Comparison of ENCODE assay signal across 10 cellular contexts in genomic region chr1:153613406-153613805, GRCh38. TPM values are rescaled to one million over a fixed set of nuclear protein-coding genes. Genes with fewer than 3 reads are reported as not detected.
DNase-seq lines count a peak whose midpoint lies in the region; ATAC-seq and TF ChIP-seq lines count a peak whose summit lies in the region.
"Had no signal": no experiment of that assay in that cellular context is flagged by ENCODE, and none has a peak within 500 bp of the region (broad histone marks: within the 10 kb centered on the region; RNA-seq: fewer than 3 reads in every experiment).

No MANE protein-coding gene starts in this region.

- no peak for ATAC-seq in IMR-90 (ENCODE audit: low read depth)
- no peak for ATAC-seq in HG02938 (IDR thresholded peaks at IDR 0.05; ENCODE audit: unreplicated experiment)
- ATAC-seq: stimulated activated memory B cell treated with anti-CD40 and anti-IgM and Interleukin-4, amounts not matched to agents 10 μg/mL and 1 μg/mL and 100 μg/mL, for 72 hours had no signal

- peak overlapping the region; percentile 42 for H2AK5ac ChIP-seq in IMR-90 (ENCODE audit: low read depth, low read length)
- no peak overlapping the region for H2AK5ac ChIP-seq in mesendoderm (ENCODE audit: low read length)

- peaks cover 2% of the 10 kb centered on the region; the same call in 1 of the 2 replicates for H3K36me3 ChIP-seq in IMR-90 (ENCODE audit: control insufficient read depth, insufficient read depth, low read length)
- no peaks in the 10 kb centered on the region for H3K36me3 ChIP-seq in duodenal mucosa (ENCODE audit: control insufficient read depth in 1 of 2, insufficient read depth in 2 of 2, low read length in 2 of 2)
- no peaks in the 10 kb centered on the region for H3K36me3 ChIP-seq in mesendoderm (ENCODE audit: control insufficient read depth, insufficient read depth, low read length)
- peaks cover 0 to 7% (median under 1%) of the 10 kb centered on the region in 5 donors for H3K36me3 ChIP-seq in subcutaneous abdominal adipose tissue (ENCODE audit: control insufficient read depth in 5 of 5, insufficient read depth in 5 of 5, low read length in 5 of 5)

- H3K9ac ChIP-seq in IMR-90 (ENCODE audit: low read depth, low read length) (peak overlapping the region; percentile 28; the same call in 1 of the 2 replicates), duodenal mucosa (ENCODE audit: low read depth in 1 of 2, low read length in 2 of 2) (peak overlapping the region; percentile 65 to 100), mesendoderm (ENCODE audit: low read length) (no peak overlapping the region), subcutaneous abdominal adipose tissue (ENCODE audit: low read length in 5 of 5) (peak overlapping the region in 3 of 5 donors; percentile 39 to 95 (median 91))

- H2BK20ac ChIP-seq in IMR-90 (ENCODE audit: low read depth, low read length), result peak overlapping the region; percentile 63

- DNase-seq in IMR-90, result no peak
- no peak for DNase-seq in mesendoderm
- no peak for DNase-seq in activated CD4-positive, CD25-positive, alpha-beta regulatory T cell (lab: John Stamatoyannopoulos, UW)
- DNase-seq in activated CD4-positive, alpha-beta T cell treated with anti-CD3 and anti-CD28 coated beads for 48 hours, result no peak
- DNase-seq in DMS53 (lab: John Stamatoyannopoulos, UW), result no peak
- DNase-seq: T1000 had no signal

- H3K27me3 ChIP-seq in IMR-90 (ENCODE audit: control insufficient read depth, insufficient read depth, low read length) (no peaks in the 10 kb centered on the region), duodenal mucosa (ENCODE audit: control insufficient read depth in 1 of 2, insufficient read depth in 2 of 2, low read length in 2 of 2) (no peaks in the 10 kb centered on the region), mesendoderm (ENCODE audit: insufficient read depth, low read length, poor library complexity) (no peaks in the 10 kb centered on the region), subcutaneous abdominal adipose tissue (ENCODE audit: control insufficient read depth in 5 of 5, insufficient read depth in 4 of 5, low read length in 5 of 5) (no peaks in the 10 kb centered on the region)

- intact Hi-C loops in IMR-90 (cut with micrococcal nuclease), result loop anchor here (2.0 kb wide), 1 partner anchor 41 kb away; no protein-coding TSS in a partner anchor

- H2AK9ac ChIP-seq in IMR-90 (replicated peaks; ENCODE audit: low read depth, low read length, poor library complexity), result peak overlapping the region; percentile 99

- H3K23ac ChIP-seq in IMR-90 (ENCODE audit: low read depth, low read length), result no peak overlapping the region
- no peak overlapping the region for H3K23ac ChIP-seq in mesendoderm (ENCODE audit: low read length)

- H3K4ac ChIP-seq in IMR-90 (ENCODE audit: low read depth, low read length), result peak overlapping the region; percentile 90
- H3K4ac ChIP-seq in mesendoderm (ENCODE audit: low read depth, low read length), result no peak overlapping the region

- in situ Hi-C loops in IMR-90 (cut with MboI; ENCODE audit: low sequenced_read_pairs), result no loop called here

- no peaks in the 10 kb centered on the region for H3K9me3 ChIP-seq in IMR-90 (ENCODE audit: control insufficient read depth, insufficient read depth, low read length)
- H3K9me3 ChIP-seq in duodenal mucosa (ENCODE audit: control insufficient read depth in 1 of 2, low read length in 2 of 2), result no peaks in the 10 kb centered on the region
- no peaks in the 10 kb centered on the region for H3K9me3 ChIP-seq in subcutaneous abdominal adipose tissue (ENCODE audit: control insufficient read depth in 5 of 5, low read length in 5 of 5)

- H3K4me3 ChIP-seq in IMR-90 (ENCODE audit: insufficient read depth, low read depth, low read length), result no peak overlapping the region
- H3K4me3 ChIP-seq in duodenal mucosa (ENCODE audit: low read depth in 1 of 2, low read length in 2 of 2), result peak overlapping the region; percentile 26 to 97
- H3K4me3 ChIP-seq in mesendoderm (ENCODE audit: low read length), result no peak overlapping the region
- H3K4me3 ChIP-seq in subcutaneous abdominal adipose tissue (ENCODE audit: low read depth in 1 of 5, low read length in 5 of 5), result peak overlapping the region in 3 of 5 donors; percentile 67 to 86 (median 75)

- H2BK15ac ChIP-seq in IMR-90 (ENCODE audit: low read depth, low read length) (peak overlapping the region; percentile 61; the same call in 2 of the 3 replicates), mesendoderm (replicated peaks; ENCODE audit: low read depth) (no peak overlapping the region)

- TF ChIP-seq POLR2A in IMR-90 (IDR thresholded peaks at IDR 0.05; ENCODE audit: low read depth, low read length), result no peak

- H2AFZ ChIP-seq in IMR-90 (replicated peaks; ENCODE audit: low read length, poor library complexity), result peak overlapping the region; percentile 72

- H3K9me1 ChIP-seq in IMR-90 (ENCODE audit: insufficient read depth, low read length), result peaks cover 11% of the 10 kb centered on the region

- H3K79me2 ChIP-seq in mesendoderm (ENCODE audit: control insufficient read depth, insufficient read depth, low read length), result no peaks in the 10 kb centered on the region

- peaks cover 8 to 42% of the 10 kb centered on the region in 2 experiments; a peak in 3 of 4 replicates for H3K79me1 ChIP-seq in IMR-90 (ENCODE audit: low read depth in 1 of 2, low read length in 2 of 2)
- no peaks in the 10 kb centered on the region for H3K79me1 ChIP-seq in mesendoderm (ENCODE audit: low read length)

- H3K18ac ChIP-seq in IMR-90 (ENCODE audit: low read depth, low read length) (no peak overlapping the region), mesendoderm (ENCODE audit: low read length) (no peak overlapping the region)

- H4K91ac ChIP-seq in IMR-90 (ENCODE audit: insufficient read depth, low read depth, low read length), result peak overlapping the region; percentile 73

- POLR2A ChIA-PET in IMR-90 (lab: Charles Lee; ENCODE audit: unreplicated experiment), result interaction anchor here (0.5 to 1.4 kb wide), 2 partner anchors 14 to 170 kb away, joined by 3 to 10 read pairs; partner anchors contain the start of gene S100A13

- H4K20me1 ChIP-seq in IMR-90 (ENCODE audit: insufficient read depth, low read length), result peaks cover 11% of the 10 kb centered on the region; the same call in 1 of the 2 replicates

- H2BK5ac ChIP-seq in IMR-90 (ENCODE audit: low read depth, low read length, poor library complexity, severe bottlenecking) (peak overlapping the region; percentile 14), mesendoderm (ENCODE audit: low read length) (no peak overlapping the region)

- H3K4me2 ChIP-seq in IMR-90 (ENCODE audit: low read depth, low read length) (no peak overlapping the region), mesendoderm (ENCODE audit: low read length) (no peak overlapping the region)

- TF ChIP-seq RAD21 in IMR-90 (IDR thresholded peaks at IDR 0.05; ENCODE audit: low read length), result no peak

- peak overlapping the region; percentile 76; the same call in 1 of the 2 replicates for H2BK120ac ChIP-seq in IMR-90 (ENCODE audit: low read depth, low read length)
- no peak overlapping the region for H2BK120ac ChIP-seq in mesendoderm (ENCODE audit: low read depth, low read length)

- H3K27ac ChIP-seq in IMR-90 (ENCODE audit: insufficient read depth, low read length) (peak overlapping the region; percentile 95), duodenal mucosa (ENCODE audit: low read depth, low read length) (peak overlapping the region; percentile 90), mesendoderm (ENCODE audit: low read depth, low read length) (no peak overlapping the region), subcutaneous abdominal adipose tissue (ENCODE audit: low read depth, low read length) (peak overlapping the region; percentile 92)

- no peak overlapping the region for H4K5ac ChIP-seq in IMR-90 (ENCODE audit: low read depth, low read length)
- no peak overlapping the region for H4K5ac ChIP-seq in mesendoderm (ENCODE audit: low read length)

- dilution Hi-C loops in IMR-90 (cut with HindIII; ENCODE audit: low sequenced_read_pairs, unreplicated experiment), result no loop called here

- no TSS peak for BruUV-seq in IMR-90 (replicated peaks; lab: Mats Ljungman, UMichigan)

- no peak overlapping the region for H3K56ac ChIP-seq in IMR-90 (ENCODE audit: extremely low read depth, insufficient read depth, low read length)
- peak overlapping the region; percentile 31 for H3K56ac ChIP-seq in mesendoderm (ENCODE audit: low read length)

- CTCF ChIA-PET in IMR-90 (lab: Yijun Ruan, JAX), result interaction anchor here (1.1 to 3.3 kb wide), 3 partner anchors 9 to 41 kb away, joined by 3 to 18 read pairs (median 8); partner anchors contain the start of genes S100A1 and S100A13

- 90% methylated on average over 2 of the region's 5 CpGs; no CpG with 5 or more reads in 1 of the 2 experiments for WGBS in IMR-90 (ENCODE audit: extremely low coverage in 2 of 2, insufficient read length in 1 of 2), 2 experiments
- WGBS in mesendoderm (ENCODE audit: extremely low coverage, insufficient coverage, low lambda C conversion rate), result no CpG with 5 or more reads among the region's 5 CpGs

- H4K8ac ChIP-seq in IMR-90 (ENCODE audit: low read depth in 2 of 2, low read length in 2 of 2) (peak overlapping the region; percentile 49 to 79), mesendoderm (ENCODE audit: low read depth, low read length) (no peak overlapping the region)

- peak overlapping the region; percentile 93; the same call in 1 of the 2 replicates for H3K14ac ChIP-seq in IMR-90 (replicated peaks; ENCODE audit: low read depth, low read length)

- H3K4me1 ChIP-seq in IMR-90 (ENCODE audit: control insufficient read depth, insufficient read depth, low read length) (peaks cover 37% of the 10 kb centered on the region), duodenal mucosa (ENCODE audit: control insufficient read depth in 1 of 2, insufficient read depth in 2 of 2, low read length in 2 of 2) (peaks cover 62 to 67% of the 10 kb centered on the region in 2 donors), mesendoderm (ENCODE audit: control insufficient read depth, low read depth, low read length) (peaks cover 7% of the 10 kb centered on the region), subcutaneous abdominal adipose tissue (ENCODE audit: control insufficient read depth in 5 of 5, insufficient read depth in 5 of 5, low read length in 5 of 5) (peaks cover 14 to 71% (median 54%) of the 10 kb centered on the region in 5 donors)

- TF ChIP-seq CTCF in IMR-90 (conservative IDR thresholded peaks at IDR 0.05; ENCODE audit: low read depth, low read length), result no peak

RNA-seq across cellular contexts. Expression of gene S100A16, which starts 0.5 kb away (rescaled TPM):
- 201 and 226 TPM in 2 replicates for total RNA-seq in IMR-90 (2012; rRNA removed)
- polyA plus RNA-seq in IMR-90 (2012; rRNA removed), result 515 and 543 TPM in 2 replicates
- polyA plus RNA-seq in IMR-90 (2012; cell fraction: cytosol; rRNA removed), result 348 and 533 TPM in 2 replicates
- polyA plus RNA-seq in IMR-90 (2012; cell fraction: nucleus; rRNA removed; ENCODE audit: low replicate concordance), result 129 and 138 TPM in 2 replicates
- 12.7 TPM for polyA plus RNA-seq in mesendoderm (2013, experiment 1 of 2)
- polyA plus RNA-seq in mesendoderm (2013, experiment 2 of 2), result 13.5 TPM

RNA-seq across cellular contexts. Expression of gene S100A14, which starts 2.7 kb away (rescaled TPM):
- not detected in 2 replicates for total RNA-seq in IMR-90 (2012; rRNA removed)
- 0.10 and 0.14 TPM in 2 replicates for polyA plus RNA-seq in IMR-90 (2012; rRNA removed)
- 0.13 and 0.16 TPM in 2 replicates for polyA plus RNA-seq in IMR-90 (2012; cell fraction: cytosol; rRNA removed)
- 0.22 and 0.63 TPM in 2 replicates for polyA plus RNA-seq in IMR-90 (2012; cell fraction: nucleus; rRNA removed; ENCODE audit: low replicate concordance)
- 2.4 TPM for polyA plus RNA-seq in mesendoderm (2013, experiment 1 of 2)
- polyA plus RNA-seq in mesendoderm (2013, experiment 2 of 2), result 2.6 TPM

RNA-seq across cellular contexts. Expression of gene S100A13, which starts 13.9 kb away (rescaled TPM):
- 122 and 225 TPM in 2 replicates for total RNA-seq in IMR-90 (2012; rRNA removed)
- polyA plus RNA-seq in IMR-90 (2012; rRNA removed), result 468 and 529 TPM in 2 replicates
- 242 and 504 TPM in 2 replicates for polyA plus RNA-seq in IMR-90 (2012; cell fraction: cytosol; rRNA removed)
- polyA plus RNA-seq in IMR-90 (2012; cell fraction: nucleus; rRNA removed; ENCODE audit: low replicate concordance), result 112 and 221 TPM in 2 replicates
- 68.1 TPM for polyA plus RNA-seq in mesendoderm (2013, experiment 1 of 2)
- polyA plus RNA-seq in mesendoderm (2013, experiment 2 of 2), result 65.7 TPM

RNA-seq across cellular contexts. Expression of gene S100A1, which starts 14.8 kb away (rescaled TPM):
- 0.18 TPM in 1 of 2 replicates, not detected in the other for total RNA-seq in IMR-90 (2012; rRNA removed)
- polyA plus RNA-seq in IMR-90 (2012; rRNA removed), result 0.29 and 0.59 TPM in 2 replicates
- polyA plus RNA-seq in IMR-90 (2012; cell fraction: cytosol; rRNA removed), result 1.1 and 1.2 TPM in 2 replicates
- 0.14 and 0.48 TPM in 2 replicates for polyA plus RNA-seq in IMR-90 (2012; cell fraction: nucleus; rRNA removed; ENCODE audit: low replicate concordance)
- 0.29 TPM for polyA plus RNA-seq in mesendoderm (2013, experiment 1 of 2)
- 0.32 TPM for polyA plus RNA-seq in mesendoderm (2013, experiment 2 of 2)

RNA-seq across cellular contexts. Expression of gene CHTOP, which starts 20.5 kb away (rescaled TPM):
- total RNA-seq in IMR-90 (2012; rRNA removed), result 33.9 and 38.9 TPM in 2 replicates
- 49.3 and 50.8 TPM in 2 replicates for polyA plus RNA-seq in IMR-90 (2012; rRNA removed)
- polyA plus RNA-seq in IMR-90 (2012; cell fraction: cytosol; rRNA removed), result 35.0 and 80.4 TPM in 2 replicates
- polyA plus RNA-seq in IMR-90 (2012; cell fraction: nucleus; rRNA removed; ENCODE audit: low replicate concordance), result 34.8 and 95.9 TPM in 2 replicates
- polyA plus RNA-seq in mesendoderm (2013, experiment 1 of 2), result 88.9 TPM
- polyA plus RNA-seq in mesendoderm (2013, experiment 2 of 2), result 88.2 TPM

Comparison
In these comparisons a context has a peak if more than half of its experiments do, and no peak if none do; other contexts are left out.
1. H3K4me3 ChIP-seq: peak in duodenal mucosa (2 of 2) and subcutaneous abdominal adipose tissue (3 of 5); none in IMR-90 (single experiment) and mesendoderm (single experiment).